ENCODE assay signal across 8 cellular contexts in genomic region chr4:77203380-77204197, GRCh38. TPM values are rescaled to one million over a fixed set of nuclear protein-coding genes. Genes with fewer than 3 reads are reported as not detected.
DNase-seq lines count a peak whose midpoint lies in the region; ATAC-seq, FAIRE-seq and TF ChIP-seq lines count a peak whose summit lies in the region.

No MANE protein-coding gene starts in this region.

- no peak overlapping the region for H3K4me2 ChIP-seq in astrocyte (ENCODE audit: low read length)
- peak overlapping the region; percentile 6 for H3K4me2 ChIP-seq in hepatocyte

- H3K9me3 Mint-ChIP-seq in T-helper 2 cell treated with Interferon-gamma antibody and Interleukin-4, amounts not matched to agents 5 μg/mL and 100 μg/mL, for 36 hours, result no peaks in the 10 kb centered on the region
- H3K9me3 Mint-ChIP-seq in astrocyte (ENCODE audit: unreplicated experiment), result no peaks in the 10 kb centered on the region

- H3K27me3 ChIP-seq in MG63 (no peaks in the 10 kb centered on the region), astrocyte (ENCODE audit: insufficient read depth, low read length) (peaks cover 28% of the 10 kb centered on the region), hepatocyte (no peaks in the 10 kb centered on the region), small intestine (ENCODE audit: control insufficient read depth in 2 of 2, insufficient read depth in 2 of 2, low read length in 2 of 2) (no peaks in the 10 kb centered on the region)

- ATAC-seq in GM21515 (IDR thresholded peaks at IDR 0.05; ENCODE audit: unreplicated experiment) (peak; percentile 65), HG02763 (IDR thresholded peaks at IDR 0.05; ENCODE audit: unreplicated experiment) (no peak)

- TF ChIP-seq CTCF in D721Med (IDR thresholded peaks at IDR 0.05; ENCODE audit: insufficient read depth, missing control alignments), result peak; percentile 68
- TF ChIP-seq CTCF in astrocyte (IDR thresholded peaks at IDR 0.05; ENCODE audit: insufficient read depth, low read depth, low read length), result peak; percentile 75
- peak; percentile 84 for TF ChIP-seq CTCF in hepatocyte (IDR thresholded peaks at IDR 0.05; ENCODE audit: poor library complexity)

- no peaks in the 10 kb centered on the region for H3K36me3 Mint-ChIP-seq in T-helper 2 cell treated with Interferon-gamma antibody and Interleukin-4, amounts not matched to agents 5 μg/mL and 100 μg/mL, for 36 hours (ENCODE audit: low read depth)
- H3K36me3 Mint-ChIP-seq in astrocyte (ENCODE audit: low read depth, unreplicated experiment), result no peaks in the 10 kb centered on the region

- H3K9ac ChIP-seq in astrocyte (ENCODE audit: low read length), result no peak overlapping the region

- H3K79me2 ChIP-seq in astrocyte (ENCODE audit: insufficient read depth, low read length) (no peaks in the 10 kb centered on the region), hepatocyte (no peaks in the 10 kb centered on the region)

- 29% methylated on average over 8 of the region's 8 CpGs for WGBS in hepatocyte (ENCODE audit: low lambda C conversion rate, missing lambda C conversion rate)
- 14 to 20% (median 15%) methylated on average over 8 of the region's 8 CpGs for WGBS in small intestine, 3 donors

- H3K9me2 ChIP-seq in hepatocyte (replicated peaks; ENCODE audit: insufficient read depth), result no peaks in the 10 kb centered on the region

- no peak overlapping the region for H3K27ac ChIP-seq in astrocyte (ENCODE audit: low read depth, low read length)
- H3K27ac ChIP-seq in hepatocyte, result peak overlapping the region; percentile 89
- no peak overlapping the region for H3K27ac ChIP-seq in small intestine (ENCODE audit: low read depth in 1 of 2, low read length in 1 of 2)

- H4K20me1 ChIP-seq in astrocyte (ENCODE audit: insufficient read depth, low read length), result no peaks in the 10 kb centered on the region
- H4K20me1 ChIP-seq in hepatocyte (ENCODE audit: insufficient read depth, poor library complexity, severe bottlenecking), result no peaks in the 10 kb centered on the region

- no peak overlapping the region for H3K4me3 ChIP-seq in MG63
- no peak overlapping the region for H3K4me3 ChIP-seq in astrocyte (ENCODE audit: insufficient read depth, low read depth, low read length)
- H3K4me3 ChIP-seq in hepatocyte, result no peak overlapping the region
- no peak overlapping the region for H3K4me3 ChIP-seq in small intestine (ENCODE audit: low read depth in 1 of 2, low read length in 2 of 2)

- H3K36me3 ChIP-seq in MG63, result no peaks in the 10 kb centered on the region
- no peaks in the 10 kb centered on the region for H3K36me3 ChIP-seq in astrocyte (ENCODE audit: insufficient read depth, low read length)
- H3K36me3 ChIP-seq in hepatocyte (replicated peaks; ENCODE audit: insufficient read depth, low read depth), result no peaks in the 10 kb centered on the region
- no peaks in the 10 kb centered on the region for H3K36me3 ChIP-seq in small intestine (ENCODE audit: control insufficient read depth in 2 of 2, insufficient read depth in 2 of 2, low read length in 2 of 2)

- H3K27me3 Mint-ChIP-seq in T-helper 2 cell treated with Interferon-gamma antibody and Interleukin-4, amounts not matched to agents 5 μg/mL and 100 μg/mL, for 36 hours (ENCODE audit: low read depth), result peaks cover 14% of the 10 kb centered on the region
- peaks cover 31% of the 10 kb centered on the region for H3K27me3 Mint-ChIP-seq in astrocyte (ENCODE audit: low read depth, unreplicated experiment)

- H3K9me3 ChIP-seq in MG63, result no peaks in the 10 kb centered on the region
- no peaks in the 10 kb centered on the region for H3K9me3 ChIP-seq in astrocyte (ENCODE audit: insufficient read depth, low read depth, low read length)
- H3K9me3 ChIP-seq in hepatocyte (ENCODE audit: low read depth), result no peaks in the 10 kb centered on the region
- no peaks in the 10 kb centered on the region for H3K9me3 ChIP-seq in small intestine (ENCODE audit: control insufficient read depth, low read depth)

- no peak overlapping the region for H3K4me3 Mint-ChIP-seq in T-helper 2 cell treated with Interferon-gamma antibody and Interleukin-4, amounts not matched to agents 5 μg/mL and 100 μg/mL, for 36 hours
- no peak overlapping the region for H3K4me3 Mint-ChIP-seq in astrocyte (ENCODE audit: unreplicated experiment)

- DNase-seq in D721Med (ENCODE audit: insufficient read length, low spot score) (peak; percentile 58), MG63 (peak; percentile 28), astrocyte (ENCODE audit: low read depth) (peak; percentile 62), hepatocyte (ENCODE audit: low spot score) (peak; percentile 89), small intestine (peak; percentile 80)
- peak; percentile 40 for DNase-seq in T-helper 2 cell treated with Interferon-gamma antibody and Interleukin-4, amounts not matched to agents 5 μg/mL and 100 μg/mL, for 36 hours (ENCODE audit: low spot score)

- H3K27ac Mint-ChIP-seq in T-helper 2 cell treated with Interferon-gamma antibody and Interleukin-4, amounts not matched to agents 5 μg/mL and 100 μg/mL, for 36 hours, result no peak overlapping the region
- H3K27ac Mint-ChIP-seq in astrocyte (ENCODE audit: unreplicated experiment), result peak overlapping the region; percentile 15

- no peaks in the 10 kb centered on the region for H3K4me1 ChIP-seq in astrocyte (ENCODE audit: insufficient read depth, low read length)
- peaks cover 7% of the 10 kb centered on the region for H3K4me1 ChIP-seq in hepatocyte (ENCODE audit: insufficient read depth)
- no peaks in the 10 kb centered on the region for H3K4me1 ChIP-seq in small intestine (ENCODE audit: control insufficient read depth in 2 of 2, insufficient read depth in 1 of 2, low read depth in 1 of 2, low read length in 1 of 2)

- H2AFZ ChIP-seq in astrocyte (ENCODE audit: low read depth, low read length) (no peak overlapping the region), hepatocyte (no peak overlapping the region)

- H3K4me1 Mint-ChIP-seq in T-helper 2 cell treated with Interferon-gamma antibody and Interleukin-4, amounts not matched to agents 5 μg/mL and 100 μg/mL, for 36 hours (ENCODE audit: low read depth), result peaks cover 11% of the 10 kb centered on the region
- no peaks in the 10 kb centered on the region for H3K4me1 Mint-ChIP-seq in astrocyte (ENCODE audit: low read depth, unreplicated experiment)

- FAIRE-seq in D721Med (lab: Jason Lieb, UNC), result peak; percentile 77
- peak; percentile 50 for FAIRE-seq in astrocyte (lab: Jason Lieb, UNC)
- no peak for FAIRE-seq in small intestine (lab: Jason Lieb, UNC)

RNA-seq across cellular contexts. Expression of gene CCNG2, which starts 46.6 kb away (rescaled TPM):
- total RNA-seq in MG63 (2014; rRNA removed; shearing (Covaris generic); ENCODE audit: low replicate concordance), result 10.1 and 19.2 TPM in 2 replicates
- total RNA-seq in astrocyte (53.3 and 54.7 TPM in 2 replicates), hepatocyte (127 and 134 TPM in 2 replicates)
- polyA plus RNA-seq in hepatocyte (69.8 and 73.8 TPM in 2 replicates), small intestine (10 to 100 TPM in 2 of 3 donors, 1 to 10 TPM in 1; 9.2 to 13.8 (median 10.3) TPM)

Comparison
In these comparisons a context has a peak if more than half of its experiments do, and no peak if none do; other contexts are left out.
1. DNase-seq: peak in every context shown above with its lines; median percentile 89 in hepatocyte; 80 in small intestine; 62 in astrocyte; 58 in D721Med; 40 in T-helper 2 cell treated with Interferon-gamma antibody and Interleukin-4, amounts not matched to agents 5 μg/mL and 100 μg/mL, for 36 hours; 28 in MG63.